In the genomic region with DNA sequence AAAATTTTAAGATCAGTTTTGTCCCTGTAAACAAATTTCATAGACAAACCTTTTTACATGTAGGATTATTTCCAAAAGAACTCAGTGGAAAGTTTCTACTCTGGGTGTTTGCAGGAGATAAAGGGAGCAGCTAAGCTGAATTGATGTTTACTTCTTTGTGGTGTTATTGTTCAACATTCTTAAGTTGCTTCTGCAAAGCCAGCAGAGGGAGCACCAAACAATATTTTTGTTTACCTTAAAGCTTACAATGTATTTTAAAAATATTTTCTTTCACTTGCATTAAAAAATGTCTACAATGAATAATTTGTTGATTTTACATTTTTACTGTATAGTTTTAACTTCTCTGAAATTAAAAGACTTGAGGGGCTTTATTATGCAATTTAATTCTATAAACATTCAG, we compare ENCODE assay signal across 9 cellular contexts.
A peak's percentile ranks its signal among the peaks of the same experiment; 100 is the strongest.
DNase-seq lines count a peak whose midpoint lies in the region; ATAC-seq and TF ChIP-seq lines count a peak whose summit lies in the region.
"Had no signal": no experiment of that assay in that cellular context is flagged by ENCODE, and none has a peak within 500 bp of the region (broad histone marks: within the 10 kb centered on the region; RNA-seq: fewer than 3 reads in every experiment).

No MANE protein-coding gene starts in this region.

- no peak overlapping the region for H3K4me2 ChIP-seq in HCT116 (ENCODE audit: low read length)

- TF ChIP-seq CTCF in BJ (IDR thresholded peaks at IDR 0.05; ENCODE audit: insufficient read depth, low read depth, low read length), result peak; percentile 53
- peak in 2 of 3 experiments; percentile 52; a peak in 4 of 6 replicates for TF ChIP-seq CTCF in HCT116 (IDR thresholded peaks at IDR 0.05 in 2 of 3, conservative IDR thresholded peaks at IDR 0.05 in 1 of 3; ENCODE audit: borderline replicate concordance in 1 of 3, insufficient read depth in 1 of 3, low read depth in 2 of 3, low read length in 2 of 3)
- TF ChIP-seq CTCF in right lobe of liver (IDR thresholded peaks at IDR 0.05), result peak; percentile 21 to 56 (median 52)
- TF ChIP-seq CTCF in gastroesophageal sphincter (IDR thresholded peaks at IDR 0.05), result peak in 1 of 4 experiments; percentile 29

- H3K9ac ChIP-seq in HCT116 (ENCODE audit: low read length), result no peak overlapping the region

- H3K9me3 ChIP-seq in HCT116 (ENCODE audit: control insufficient read depth in 1 of 2, insufficient read depth in 1 of 2, low read depth in 1 of 2, low read length in 2 of 2), result no peaks in the 10 kb centered on the region
- no peaks in the 10 kb centered on the region for H3K9me3 ChIP-seq in right lobe of liver
- no peaks in the 10 kb centered on the region for H3K9me3 ChIP-seq in gastroesophageal sphincter

- no peaks in the 10 kb centered on the region for H3K79me2 ChIP-seq in HCT116 (ENCODE audit: insufficient read depth, low read length)

- no peak overlapping the region for H2AFZ ChIP-seq in HCT116 (ENCODE audit: low read depth, low read length, poor library complexity, severe bottlenecking)

- H4K20me1 ChIP-seq in HCT116 (ENCODE audit: insufficient read depth), result no peaks in the 10 kb centered on the region

- H3K36me3 ChIP-seq in BJ (ENCODE audit: control insufficient read depth, insufficient read depth, low read length), result no peaks in the 10 kb centered on the region
- H3K36me3 ChIP-seq in HCT116 (ENCODE audit: control insufficient read depth in 1 of 2, insufficient read depth in 2 of 2, low read length in 2 of 2), result no peaks in the 10 kb centered on the region
- H3K36me3 ChIP-seq in right lobe of liver, result no peaks in the 10 kb centered on the region
- H3K36me3 ChIP-seq in gastroesophageal sphincter, result no peaks in the 10 kb centered on the region

- CTCF ChIA-PET in BJ (lab: Yijun Ruan, JAX), result interaction anchor here (0.7 to 4.6 kb wide), 7 partner anchors 10 to 268 kb away, joined by 3 to 30 read pairs (median 4); no protein-coding TSS in a partner anchor
- CTCF ChIA-PET in HCT116 (lab: Charles Lee), result interaction anchor here (0.7 to 2.9 kb wide), 6 partner anchors 8 to 118 kb away, joined by 3 to 41 read pairs (median 5); no protein-coding TSS in a partner anchor

- RAD21 ChIA-PET in HCT116 (lab: Charles Lee; ENCODE audit: low non-redundant PET in 1 of 2, low total read pairs in 2 of 2, uncharacterized antibody in 2 of 2, unreplicated experiment in 2 of 2), result interaction anchor here (0.5 to 1.1 kb wide), 4 partner anchors 58 to 205 kb away, joined by 3 to 4 read pairs (median 3); no protein-coding TSS in a partner anchor

- DNase-seq in BJ (ENCODE audit: low read depth) (no peak), HCT116 (ENCODE audit: low read depth, low spot score) (no peak), astrocyte of the hippocampus (ENCODE audit: low read depth, low spot score) (peak; percentile 26), right lobe of liver (no peak)
- no peak for DNase-seq in stimulated activated CD4-positive, alpha-beta T cell treated with anti-CD3 and anti-CD28 coated beads, Interleukin-4, amount 100 ng/mL, for 24 hours
- DNase-seq: activated T-cell treated with anti-CD3 and anti-CD28 coated beads, Interleukin-2, amount 50 U/mL, for 24 hours had no signal

- H3K4me3 ChIP-seq in BJ (ENCODE audit: low read depth, low read length) (no peak overlapping the region), HCT116 (replicated peaks in 1 of 2; ENCODE audit: low read depth in 1 of 2, low read length in 2 of 2) (no peak overlapping the region), right lobe of liver (no peak overlapping the region), gastroesophageal sphincter (no peak overlapping the region)

- H3K9me2 ChIP-seq in HCT116 (ENCODE audit: insufficient read depth), result no peaks in the 10 kb centered on the region

- no peaks in the 10 kb centered on the region for H3K27me3 ChIP-seq in BJ (ENCODE audit: control insufficient read depth, insufficient read depth, low read length)
- H3K27me3 ChIP-seq in HCT116 (ENCODE audit: insufficient read depth, low read length), result no peaks in the 10 kb centered on the region
- no peaks in the 10 kb centered on the region for H3K27me3 ChIP-seq in right lobe of liver
- H3K27me3 ChIP-seq in gastroesophageal sphincter, result no peaks in the 10 kb centered on the region

- ATAC-seq in HCT116, result no peak
- ATAC-seq in right lobe of liver, result peak; percentile 59 to 63 (median 62)
- ATAC-seq in gastroesophageal sphincter, result no peak
- no peak for ATAC-seq in GM18511 (IDR thresholded peaks at IDR 0.05; ENCODE audit: unreplicated experiment)
- no peak for ATAC-seq in HG02623 (IDR thresholded peaks at IDR 0.05; ENCODE audit: unreplicated experiment)

- intact Hi-C loops in HCT116 (cut with micrococcal nuclease), result loop anchor here (1.0 to 5.0 kb wide), 2 partner anchors 60 to 118 kb away; no protein-coding TSS in a partner anchor
- intact Hi-C loops in right lobe of liver (cut with DNase I), result no loop called here

- TF ChIP-seq EP300 in gastroesophageal sphincter (IDR thresholded peaks at IDR 0.05), result no peak

- no peak overlapping the region for H3K27ac ChIP-seq in HCT116 (ENCODE audit: low read depth, low read length)
- no peak overlapping the region for H3K27ac ChIP-seq in right lobe of liver
- no peak overlapping the region for H3K27ac ChIP-seq in gastroesophageal sphincter

- H3K4me1 ChIP-seq in HCT116 (ENCODE audit: control insufficient read depth in 1 of 2, insufficient read depth in 2 of 2, low read length in 2 of 2), result no peaks in the 10 kb centered on the region
- peaks cover 0 to 20% (median 0%) of the 10 kb centered on the region in 4 donors for H3K4me1 ChIP-seq in right lobe of liver
- peaks cover 4 to 29% (median 9%) of the 10 kb centered on the region in 3 donors for H3K4me1 ChIP-seq in gastroesophageal sphincter

- peak; percentile 37 for TF ChIP-seq RAD21 in HCT116 (IDR thresholded peaks at IDR 0.05; ENCODE audit: low read depth)

- no TSS peak for BruUV-seq in HCT116 (replicated peaks; lab: Mats Ljungman, UMichigan)

- TF ChIP-seq POLR2A in HCT116 (IDR thresholded peaks at IDR 0.05; ENCODE audit: borderline replicate concordance, extremely low read depth, insufficient read depth, insufficient read length) (no peak), right lobe of liver (IDR thresholded peaks at IDR 0.05) (no peak), gastroesophageal sphincter (IDR thresholded peaks at IDR 0.05) (no peak)

- POLR2A ChIA-PET in BJ (lab: Charles Lee), result no interaction called here
- POLR2A ChIA-PET in HCT116 (lab: Charles Lee), result no interaction called here

TF ChIP-seq in HCT116, 20 proteins besides CTCF, POLR2A, EP300 and RAD21:
- TF ChIP-seq EZH2 (IDR thresholded peaks at IDR 0.05), result no peak
- TF ChIP-seq SRF (IDR thresholded peaks at IDR 0.05; ENCODE audit: low read depth), result no peak
- no peak for TF ChIP-seq FOSL1 (IDR thresholded peaks at IDR 0.05; ENCODE audit: low read depth)
- TF ChIP-seq CBX3 (IDR thresholded peaks at IDR 0.05; ENCODE audit: low read depth), result no peak
- TF ChIP-seq, protein P1, sequence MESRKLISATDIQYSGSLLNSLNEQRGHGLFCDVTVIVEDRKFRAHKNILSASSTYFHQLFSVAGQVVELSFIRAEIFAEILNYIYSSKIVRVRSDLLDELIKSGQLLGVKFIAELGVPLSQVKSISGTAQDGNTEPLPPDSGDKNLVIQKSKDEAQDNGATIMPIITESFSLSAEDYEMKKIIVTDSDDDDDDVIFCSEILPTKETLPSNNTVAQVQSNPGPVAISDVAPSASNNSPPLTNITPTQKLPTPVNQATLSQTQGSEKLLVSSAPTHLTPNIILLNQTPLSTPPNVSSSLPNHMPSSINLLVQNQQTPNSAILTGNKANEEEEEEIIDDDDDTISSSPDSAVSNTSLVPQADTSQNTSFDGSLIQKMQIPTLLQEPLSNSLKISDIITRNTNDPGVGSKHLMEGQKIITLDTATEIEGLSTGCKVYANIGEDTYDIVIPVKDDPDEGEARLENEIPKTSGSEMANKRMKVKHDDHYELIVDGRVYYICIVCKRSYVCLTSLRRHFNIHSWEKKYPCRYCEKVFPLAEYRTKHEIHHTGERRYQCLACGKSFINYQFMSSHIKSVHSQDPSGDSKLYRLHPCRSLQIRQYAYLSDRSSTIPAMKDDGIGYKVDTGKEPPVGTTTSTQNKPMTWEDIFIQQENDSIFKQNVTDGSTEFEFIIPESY (IDR thresholded peaks at IDR 0.05; ENCODE audit: extremely low read depth, insufficient replicate concordance, low read length), result no peak

Comparison
In these comparisons a context has a peak if more than half of its experiments do, and no peak if none do; other contexts are left out.
1. ATAC-seq: peak in right lobe of liver (4 of 4); none in HCT116 (single experiment), gastroesophageal sphincter (single experiment), GM18511 (single experiment) and HG02623 (single experiment).